1 cellular context compared by ENCODE assay signal in the genomic region with DNA sequence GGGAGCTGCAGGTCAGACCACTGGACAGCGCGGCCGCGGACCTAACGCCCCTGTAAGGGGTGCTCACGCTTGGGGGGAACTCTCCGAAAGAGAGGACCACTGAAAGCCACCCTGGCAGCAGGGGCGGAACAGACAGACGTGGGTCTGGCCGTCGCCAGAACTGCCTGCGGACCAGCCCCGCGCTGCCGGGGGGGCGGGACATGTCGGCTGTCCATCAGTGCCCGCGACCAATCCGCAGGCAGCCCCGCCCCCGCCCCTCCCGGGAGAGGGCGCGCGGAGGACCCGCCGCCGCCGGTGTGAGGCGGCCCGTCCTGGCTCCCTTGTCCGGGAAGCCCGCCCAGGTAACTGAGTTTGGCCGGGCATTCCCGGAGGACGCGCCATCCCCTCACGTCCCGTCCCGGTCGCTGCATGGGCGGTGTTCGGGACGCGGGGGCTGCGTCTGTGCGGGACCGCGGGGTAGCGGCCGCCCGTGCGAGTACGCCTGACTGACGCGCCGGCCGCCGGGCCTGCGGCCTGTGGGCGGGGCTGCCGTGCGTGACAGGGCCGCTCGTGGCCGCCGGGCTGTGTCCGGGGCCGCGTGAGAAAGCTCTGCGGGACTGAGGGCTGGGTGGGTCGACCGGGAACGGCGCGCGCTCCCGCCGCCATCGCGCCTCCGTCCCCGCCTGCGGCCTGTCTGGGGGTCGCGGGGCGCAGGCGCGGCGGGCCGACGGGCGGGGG.
TF ChIP-seq lines count a peak whose summit lies in the region.

No MANE protein-coding gene starts in this region.

TF ChIP-seq in HepG2, 621 proteins besides CTCF, POLR2A, EP300 and RAD21 (continued from another document and continues in another):
- TF ChIP-seq, protein P1, sequence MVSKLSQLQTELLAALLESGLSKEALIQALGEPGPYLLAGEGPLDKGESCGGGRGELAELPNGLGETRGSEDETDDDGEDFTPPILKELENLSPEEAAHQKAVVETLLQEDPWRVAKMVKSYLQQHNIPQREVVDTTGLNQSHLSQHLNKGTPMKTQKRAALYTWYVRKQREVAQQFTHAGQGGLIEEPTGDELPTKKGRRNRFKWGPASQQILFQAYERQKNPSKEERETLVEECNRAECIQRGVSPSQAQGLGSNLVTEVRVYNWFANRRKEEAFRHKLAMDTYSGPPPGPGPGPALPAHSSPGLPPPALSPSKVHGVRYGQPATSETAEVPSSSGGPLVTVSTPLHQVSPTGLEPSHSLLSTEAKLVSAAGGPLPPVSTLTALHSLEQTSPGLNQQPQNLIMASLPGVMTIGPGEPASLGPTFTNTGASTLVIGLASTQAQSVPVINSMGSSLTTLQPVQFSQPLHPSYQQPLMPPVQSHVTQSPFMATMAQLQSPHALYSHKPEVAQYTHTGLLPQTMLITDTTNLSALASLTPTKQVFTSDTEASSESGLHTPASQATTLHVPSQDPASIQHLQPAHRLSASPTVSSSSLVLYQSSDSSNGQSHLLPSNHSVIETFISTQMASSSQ (IDR thresholded peaks at IDR 0.05; ENCODE audit: low read depth): no peak
- TF ChIP-seq, protein P1 (CRISPR knock-in tag; IDR thresholded peaks at IDR 0.05; ENCODE audit: borderline replicate concordance): no peak; the same call in 1 of the 2 replicates
- TF ChIP-seq PHF21A (CRISPR knock-in tag; IDR thresholded peaks at IDR 0.05) (peak; percentile 50), ZC3H13 (CRISPR knock-in tag; IDR thresholded peaks at IDR 0.05) (peak; percentile 58), RARG (CRISPR knock-in tag; IDR thresholded peaks at IDR 0.05; ENCODE audit: low read depth) (no peak), ZNF724P (CRISPR knock-in tag; IDR thresholded peaks at IDR 0.05; ENCODE audit: borderline replicate concordance) (peak; percentile 54; the same call in 1 of the 2 replicates), ZBTB8A (CRISPR knock-in tag; IDR thresholded peaks at IDR 0.05; ENCODE audit: borderline replicate concordance, low read depth) (no peak), SAFB2 (CRISPR knock-in tag; IDR thresholded peaks at IDR 0.05; ENCODE audit: borderline replicate concordance, low read depth) (no peak; the same call in none of the 2 replicates), SALL2 (CRISPR knock-in tag; IDR thresholded peaks at IDR 0.05) (peak; percentile 78; the same call in 1 of the 2 replicates), HMGA1 (CRISPR knock-in tag; conservative IDR thresholded peaks at IDR 0.05) (no peak), ZNF569 (CRISPR knock-in tag; IDR thresholded peaks at IDR 0.05; ENCODE audit: borderline replicate concordance) (no peak), CEBPG (CRISPR knock-in tag; IDR thresholded peaks at IDR 0.05) (no peak), MYNN (CRISPR knock-in tag; IDR thresholded peaks at IDR 0.05; ENCODE audit: low read depth) (no peak), MYC (CRISPR knock-in tag; IDR thresholded peaks at IDR 0.05; ENCODE audit: borderline replicate concordance) (peak; percentile 71), KMT2B (CRISPR knock-in tag; IDR thresholded peaks at IDR 0.05) (peak; percentile 38), TCF12 (IDR thresholded peaks at IDR 0.05) (no peak), TCF12 (CRISPR knock-in tag; IDR thresholded peaks at IDR 0.05) (0 out of 2 replicates have a peak, but pooled peaks have one; percentile 16), HOXD1 (CRISPR knock-in tag; IDR thresholded peaks at IDR 0.05) (peak; percentile 91)
- TF ChIP-seq, protein P2, sequence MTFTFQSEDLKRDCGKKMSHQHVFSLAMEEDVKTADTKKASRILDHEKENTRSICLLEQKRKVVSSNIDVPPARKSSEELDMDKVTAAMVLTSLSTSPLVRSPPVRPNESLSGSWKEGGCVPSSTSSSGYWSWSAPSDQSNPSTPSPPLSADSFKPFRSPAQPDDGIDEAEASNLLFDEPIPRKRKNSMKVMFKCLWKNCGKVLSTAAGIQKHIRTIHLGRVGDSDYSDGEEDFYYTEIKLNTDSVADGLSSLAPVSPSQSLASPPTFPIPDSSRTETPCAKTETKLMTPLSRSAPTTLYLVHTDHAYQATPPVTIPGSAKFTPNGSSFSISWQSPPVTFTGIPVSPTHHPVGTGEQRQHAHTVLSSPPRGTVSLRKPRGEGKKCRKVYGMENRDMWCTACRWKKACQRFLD (CRISPR knock-in tag; IDR thresholded peaks at IDR 0.05; ENCODE audit: borderline replicate concordance): peak; percentile 78
- TF ChIP-seq, protein P3, sequence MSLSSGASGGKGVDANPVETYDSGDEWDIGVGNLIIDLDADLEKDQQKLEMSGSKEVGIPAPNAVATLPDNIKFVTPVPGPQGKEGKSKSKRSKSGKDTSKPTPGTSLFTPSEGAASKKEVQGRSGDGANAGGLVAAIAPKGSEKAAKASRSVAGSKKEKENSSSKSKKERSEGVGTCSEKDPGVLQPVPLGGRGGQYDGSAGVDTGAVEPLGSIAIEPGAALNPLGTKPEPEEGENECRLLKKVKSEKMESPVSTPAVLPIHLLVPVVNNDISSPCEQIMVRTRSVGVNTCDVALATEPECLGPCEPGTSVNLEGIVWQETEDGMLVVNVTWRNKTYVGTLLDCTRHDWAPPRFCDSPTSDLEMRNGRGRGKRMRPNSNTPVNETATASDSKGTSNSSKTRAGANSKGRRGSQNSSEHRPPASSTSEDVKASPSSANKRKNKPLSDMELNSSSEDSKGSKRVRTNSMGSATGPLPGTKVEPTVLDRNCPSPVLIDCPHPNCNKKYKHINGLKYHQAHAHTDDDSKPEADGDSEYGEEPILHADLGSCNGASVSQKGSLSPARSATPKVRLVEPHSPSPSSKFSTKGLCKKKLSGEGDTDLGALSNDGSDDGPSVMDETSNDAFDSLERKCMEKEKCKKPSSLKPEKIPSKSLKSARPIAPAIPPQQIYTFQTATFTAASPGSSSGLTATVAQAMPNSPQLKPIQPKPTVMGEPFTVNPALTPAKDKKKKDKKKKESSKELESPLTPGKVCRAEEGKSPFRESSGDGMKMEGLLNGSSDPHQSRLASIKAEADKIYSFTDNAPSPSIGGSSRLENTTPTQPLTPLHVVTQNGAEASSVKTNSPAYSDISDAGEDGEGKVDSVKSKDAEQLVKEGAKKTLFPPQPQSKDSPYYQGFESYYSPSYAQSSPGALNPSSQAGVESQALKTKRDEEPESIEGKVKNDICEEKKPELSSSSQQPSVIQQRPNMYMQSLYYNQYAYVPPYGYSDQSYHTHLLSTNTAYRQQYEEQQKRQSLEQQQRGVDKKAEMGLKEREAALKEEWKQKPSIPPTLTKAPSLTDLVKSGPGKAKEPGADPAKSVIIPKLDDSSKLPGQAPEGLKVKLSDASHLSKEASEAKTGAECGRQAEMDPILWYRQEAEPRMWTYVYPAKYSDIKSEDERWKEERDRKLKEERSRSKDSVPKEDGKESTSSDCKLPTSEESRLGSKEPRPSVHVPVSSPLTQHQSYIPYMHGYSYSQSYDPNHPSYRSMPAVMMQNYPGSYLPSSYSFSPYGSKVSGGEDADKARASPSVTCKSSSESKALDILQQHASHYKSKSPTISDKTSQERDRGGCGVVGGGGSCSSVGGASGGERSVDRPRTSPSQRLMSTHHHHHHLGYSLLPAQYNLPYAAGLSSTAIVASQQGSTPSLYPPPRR (CRISPR knock-in tag; IDR thresholded peaks at IDR 0.05; ENCODE audit: borderline replicate concordance): no peak; the same call in 1 of the 2 replicates
- TF ChIP-seq, protein P4, sequence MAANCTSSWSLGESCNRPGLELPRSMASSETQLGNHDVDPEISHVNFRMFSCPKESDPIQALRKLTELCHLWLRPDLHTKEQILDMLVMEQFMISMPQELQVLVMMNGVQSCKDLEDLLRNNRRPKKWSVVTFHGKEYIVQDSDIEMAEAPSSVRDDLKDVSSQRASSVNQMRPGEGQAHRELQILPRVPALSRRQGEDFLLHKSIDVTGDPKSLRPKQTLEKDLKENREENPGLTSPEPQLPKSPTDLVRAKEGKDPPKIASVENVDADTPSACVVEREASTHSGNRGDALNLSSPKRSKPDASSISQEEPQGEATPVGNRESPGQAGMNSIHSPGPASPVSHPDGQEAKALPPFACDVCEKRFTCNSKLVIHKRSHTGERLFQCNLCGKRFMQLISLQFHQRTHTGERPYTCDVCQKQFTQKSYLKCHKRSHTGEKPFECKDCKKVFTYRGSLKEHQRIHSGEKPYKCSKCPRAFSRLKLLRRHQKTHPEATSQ (CRISPR knock-in tag; IDR thresholded peaks at IDR 0.05; ENCODE audit: borderline replicate concordance): 0 out of 2 replicates have a peak, but pooled peaks have one; percentile 61
- TF ChIP-seq, protein P5, sequence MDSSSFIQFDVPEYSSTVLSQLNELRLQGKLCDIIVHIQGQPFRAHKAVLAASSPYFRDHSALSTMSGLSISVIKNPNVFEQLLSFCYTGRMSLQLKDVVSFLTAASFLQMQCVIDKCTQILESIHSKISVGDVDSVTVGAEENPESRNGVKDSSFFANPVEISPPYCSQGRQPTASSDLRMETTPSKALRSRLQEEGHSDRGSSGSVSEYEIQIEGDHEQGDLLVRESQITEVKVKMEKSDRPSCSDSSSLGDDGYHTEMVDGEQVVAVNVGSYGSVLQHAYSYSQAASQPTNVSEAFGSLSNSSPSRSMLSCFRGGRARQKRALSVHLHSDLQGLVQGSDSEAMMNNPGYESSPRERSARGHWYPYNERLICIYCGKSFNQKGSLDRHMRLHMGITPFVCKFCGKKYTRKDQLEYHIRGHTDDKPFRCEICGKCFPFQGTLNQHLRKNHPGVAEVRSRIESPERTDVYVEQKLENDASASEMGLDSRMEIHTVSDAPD (CRISPR knock-in tag; IDR thresholded peaks at IDR 0.05): no peak
- TF ChIP-seq, protein P6, sequence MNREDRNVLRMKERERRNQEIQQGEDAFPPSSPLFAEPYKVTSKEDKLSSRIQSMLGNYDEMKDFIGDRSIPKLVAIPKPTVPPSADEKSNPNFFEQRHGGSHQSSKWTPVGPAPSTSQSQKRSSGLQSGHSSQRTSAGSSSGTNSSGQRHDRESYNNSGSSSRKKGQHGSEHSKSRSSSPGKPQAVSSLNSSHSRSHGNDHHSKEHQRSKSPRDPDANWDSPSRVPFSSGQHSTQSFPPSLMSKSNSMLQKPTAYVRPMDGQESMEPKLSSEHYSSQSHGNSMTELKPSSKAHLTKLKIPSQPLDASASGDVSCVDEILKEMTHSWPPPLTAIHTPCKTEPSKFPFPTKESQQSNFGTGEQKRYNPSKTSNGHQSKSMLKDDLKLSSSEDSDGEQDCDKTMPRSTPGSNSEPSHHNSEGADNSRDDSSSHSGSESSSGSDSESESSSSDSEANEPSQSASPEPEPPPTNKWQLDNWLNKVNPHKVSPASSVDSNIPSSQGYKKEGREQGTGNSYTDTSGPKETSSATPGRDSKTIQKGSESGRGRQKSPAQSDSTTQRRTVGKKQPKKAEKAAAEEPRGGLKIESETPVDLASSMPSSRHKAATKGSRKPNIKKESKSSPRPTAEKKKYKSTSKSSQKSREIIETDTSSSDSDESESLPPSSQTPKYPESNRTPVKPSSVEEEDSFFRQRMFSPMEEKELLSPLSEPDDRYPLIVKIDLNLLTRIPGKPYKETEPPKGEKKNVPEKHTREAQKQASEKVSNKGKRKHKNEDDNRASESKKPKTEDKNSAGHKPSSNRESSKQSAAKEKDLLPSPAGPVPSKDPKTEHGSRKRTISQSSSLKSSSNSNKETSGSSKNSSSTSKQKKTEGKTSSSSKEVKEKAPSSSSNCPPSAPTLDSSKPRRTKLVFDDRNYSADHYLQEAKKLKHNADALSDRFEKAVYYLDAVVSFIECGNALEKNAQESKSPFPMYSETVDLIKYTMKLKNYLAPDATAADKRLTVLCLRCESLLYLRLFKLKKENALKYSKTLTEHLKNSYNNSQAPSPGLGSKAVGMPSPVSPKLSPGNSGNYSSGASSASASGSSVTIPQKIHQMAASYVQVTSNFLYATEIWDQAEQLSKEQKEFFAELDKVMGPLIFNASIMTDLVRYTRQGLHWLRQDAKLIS (CRISPR knock-in tag; IDR thresholded peaks at IDR 0.05): no peak
- TF ChIP-seq, protein P7, sequence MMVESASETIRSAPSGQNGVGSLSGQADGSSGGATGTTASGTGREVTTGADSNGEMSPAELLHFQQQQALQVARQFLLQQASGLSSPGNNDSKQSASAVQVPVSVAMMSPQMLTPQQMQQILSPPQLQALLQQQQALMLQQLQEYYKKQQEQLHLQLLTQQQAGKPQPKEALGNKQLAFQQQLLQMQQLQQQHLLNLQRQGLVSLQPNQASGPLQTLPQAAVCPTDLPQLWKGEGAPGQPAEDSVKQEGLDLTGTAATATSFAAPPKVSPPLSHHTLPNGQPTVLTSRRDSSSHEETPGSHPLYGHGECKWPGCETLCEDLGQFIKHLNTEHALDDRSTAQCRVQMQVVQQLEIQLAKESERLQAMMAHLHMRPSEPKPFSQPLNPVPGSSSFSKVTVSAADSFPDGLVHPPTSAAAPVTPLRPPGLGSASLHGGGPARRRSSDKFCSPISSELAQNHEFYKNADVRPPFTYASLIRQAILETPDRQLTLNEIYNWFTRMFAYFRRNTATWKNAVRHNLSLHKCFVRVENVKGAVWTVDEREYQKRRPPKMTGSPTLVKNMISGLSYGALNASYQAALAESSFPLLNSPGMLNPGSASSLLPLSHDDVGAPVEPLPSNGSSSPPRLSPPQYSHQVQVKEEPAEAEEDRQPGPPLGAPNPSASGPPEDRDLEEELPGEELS (CRISPR knock-in tag; IDR thresholded peaks at IDR 0.05): no peak; the same call in 1 of the 2 replicates
- TF ChIP-seq, protein P8, sequence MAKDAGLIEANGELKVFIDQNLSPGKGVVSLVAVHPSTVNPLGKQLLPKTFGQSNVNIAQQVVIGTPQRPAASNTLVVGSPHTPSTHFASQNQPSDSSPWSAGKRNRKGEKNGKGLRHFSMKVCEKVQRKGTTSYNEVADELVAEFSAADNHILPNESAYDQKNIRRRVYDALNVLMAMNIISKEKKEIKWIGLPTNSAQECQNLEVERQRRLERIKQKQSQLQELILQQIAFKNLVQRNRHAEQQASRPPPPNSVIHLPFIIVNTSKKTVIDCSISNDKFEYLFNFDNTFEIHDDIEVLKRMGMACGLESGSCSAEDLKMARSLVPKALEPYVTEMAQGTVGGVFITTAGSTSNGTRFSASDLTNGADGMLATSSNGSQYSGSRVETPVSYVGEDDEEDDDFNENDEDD (CRISPR knock-in tag; IDR thresholded peaks at IDR 0.05; ENCODE audit: borderline replicate concordance): peak; percentile 81
